ENCODE assay signal across 8 cellular contexts in the genomic region with DNA sequence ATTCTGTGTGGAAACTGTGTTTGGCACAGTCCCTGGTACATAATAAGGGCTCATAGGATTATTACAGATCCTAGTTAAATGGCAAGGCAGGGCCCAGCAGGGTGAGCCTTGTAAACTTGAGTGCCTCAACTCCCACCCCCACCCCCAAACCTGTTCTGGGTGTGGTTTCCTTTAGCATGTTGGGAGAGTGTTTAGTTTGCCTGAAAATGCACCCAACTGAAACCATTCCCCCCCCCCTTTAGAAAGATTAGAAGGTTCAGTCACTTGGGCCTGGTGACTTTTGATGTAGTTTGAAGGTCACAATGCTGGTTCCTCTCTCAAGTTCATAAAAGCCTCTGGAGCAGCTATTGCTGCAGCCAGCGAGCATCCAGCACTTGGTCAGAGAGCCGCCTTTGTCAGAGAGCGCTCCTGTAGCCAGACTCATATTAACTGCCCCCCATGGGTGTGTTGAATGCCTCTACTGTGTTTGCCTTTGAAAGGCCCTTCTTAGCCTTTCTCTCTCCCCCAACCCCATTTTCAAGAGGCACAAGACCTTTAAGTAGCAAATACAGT.
DNase-seq lines count a peak whose midpoint lies in the region; ATAC-seq, FAIRE-seq and TF ChIP-seq lines count a peak whose summit lies in the region.

No MANE protein-coding gene starts in this region.

- no peak for FAIRE-seq in urothelium cell line (lab: Jason Lieb, UNC)

- H3K36me3 ChIP-seq in HUES64 (ENCODE audit: insufficient read depth, low read length) (no peaks in the 10 kb centered on the region), mammary epithelial cell (ENCODE audit: insufficient read depth, low read length) (no peaks in the 10 kb centered on the region)

- 41% methylated on average over 3 of the region's 3 CpGs for WGBS in HUES64
- 100% methylated on average over 3 of the region's 3 CpGs for WGBS in mammary epithelial cell (ENCODE audit: low coverage, missing lambda C conversion rate)

- H3K9me3 ChIP-seq in HUES64 (ENCODE audit: insufficient read depth, low read depth, low read length) (no peaks in the 10 kb centered on the region), mammary epithelial cell (replicated peaks; ENCODE audit: insufficient read depth, low read length) (no peaks in the 10 kb centered on the region)

- H3K36me3 Mint-ChIP-seq in osteocyte (ENCODE audit: unreplicated experiment) (no peaks in the 10 kb centered on the region), nephron progenitor cell (ENCODE audit: low read depth) (peaks cover 10% of the 10 kb centered on the region)

- no peak overlapping the region for H2AFZ ChIP-seq in mammary epithelial cell (ENCODE audit: low read depth, low read length)

- H3K27me3 Mint-ChIP-seq in osteocyte (ENCODE audit: unreplicated experiment) (no peaks in the 10 kb centered on the region), nephron progenitor cell (ENCODE audit: low read depth, poor library complexity) (no peaks in the 10 kb centered on the region)

- H3K4me3 ChIP-seq in HUES64 (ENCODE audit: low read length) = peak overlapping the region; percentile 8; the same call in 1 of the 2 replicates
- no peak overlapping the region for H3K4me3 ChIP-seq in mammary epithelial cell (replicated peaks in 1 of 3; ENCODE audit: insufficient read depth in 1 of 3, low read depth in 2 of 3, low read length in 3 of 3)

- DNase-seq in mammary epithelial cell = no peak
- no peak for DNase-seq in osteocyte (ENCODE audit: extremely low spot score, unreplicated experiment)
- DNase-seq in NAMALWA (ENCODE audit: low spot score) = no peak
- DNase-seq in urothelium cell line (ENCODE audit: low spot score) = no peak
- DNase-seq in nephron progenitor cell = no peak

- H3K9me3 Mint-ChIP-seq in osteocyte (ENCODE audit: unreplicated experiment) = no peaks in the 10 kb centered on the region
- H3K9me3 Mint-ChIP-seq in nephron progenitor cell = no peaks in the 10 kb centered on the region

- dilution Hi-C loops in mammary epithelial cell (cut with HindIII; ENCODE audit: low sequenced_read_pairs) = no loop called here

- H3K4me2 ChIP-seq in mammary epithelial cell (ENCODE audit: insufficient read depth, low read depth, low read length) = peak overlapping the region; percentile 68

- in situ Hi-C loops in mammary epithelial cell (cut with MboI; ENCODE audit: low sequenced_read_pairs in 2 of 2) = loop anchor here in 1 of 2 donors (5.0 kb wide), 1 partner anchor 38 kb away; no protein-coding TSS in a partner anchor

- peaks cover 65% of the 10 kb centered on the region for H3K4me1 ChIP-seq in HUES64 (ENCODE audit: insufficient read depth, low read length)
- H3K4me1 ChIP-seq in mammary epithelial cell (ENCODE audit: insufficient read depth, low read length) = peaks cover 61% of the 10 kb centered on the region

- TF ChIP-seq CTCF in mammary epithelial cell (conservative IDR thresholded peaks at IDR 0.05 in 1 of 2, IDR thresholded peaks at IDR 0.05 in 1 of 2; ENCODE audit: extremely low read depth in 1 of 2, insufficient read depth in 1 of 2, low read depth in 1 of 2, low read length in 2 of 2) = no peak
- no peak for TF ChIP-seq CTCF in osteocyte (IDR thresholded peaks at IDR 0.05)
- no peak for TF ChIP-seq CTCF in nephron progenitor cell (IDR thresholded peaks at IDR 0.05)

- H3K27ac Mint-ChIP-seq in osteocyte (ENCODE audit: unreplicated experiment) = peak overlapping the region; percentile 96
- no peak overlapping the region for H3K27ac Mint-ChIP-seq in nephron progenitor cell

- CTCF ChIA-PET in mammary epithelial cell (lab: Charles Lee; ENCODE audit: low non-redundant PET) = no interaction called here

- H3K27ac ChIP-seq in HUES64 (ENCODE audit: low read depth, low read length) (peak overlapping the region; percentile 15; the same call in 1 of the 2 replicates), mammary epithelial cell (ENCODE audit: insufficient read depth, low read depth, low read length) (peak overlapping the region; percentile 96)

- H3K4me1 Mint-ChIP-seq in osteocyte (ENCODE audit: unreplicated experiment) = peaks cover 74% of the 10 kb centered on the region
- H3K4me1 Mint-ChIP-seq in nephron progenitor cell = peaks cover 66% of the 10 kb centered on the region

- H3K27me3 ChIP-seq in HUES64 (ENCODE audit: insufficient read depth, low read length) (no peaks in the 10 kb centered on the region), mammary epithelial cell (ENCODE audit: insufficient read depth, low read length) (no peaks in the 10 kb centered on the region)

- H3K4me3 Mint-ChIP-seq in osteocyte (ENCODE audit: unreplicated experiment) (no peak overlapping the region), nephron progenitor cell (no peak overlapping the region)

- H3K9ac ChIP-seq in HUES64 (ENCODE audit: low read depth, low read length) = 0 out of 2 replicates have a peak overlapping the region, but pooled peaks have one; percentile 39
- H3K9ac ChIP-seq in mammary epithelial cell (ENCODE audit: insufficient read depth, low read length) = peak overlapping the region; percentile 31

- intact Hi-C loops in mammary epithelial cell (cut with micrococcal nuclease) = loop anchor here (2.0 kb wide), 1 partner anchor 47 kb away; no protein-coding TSS in a partner anchor

- peak; percentile 17 for ATAC-seq in GM18511 (IDR thresholded peaks at IDR 0.05; ENCODE audit: unreplicated experiment)
- no peak for ATAC-seq in GM18858 (IDR thresholded peaks at IDR 0.05; ENCODE audit: unreplicated experiment)

- BruUV-seq in mammary epithelial cell (replicated peaks; lab: Mats Ljungman, UMichigan) = no TSS peak

- peaks cover 98% of the 10 kb centered on the region for H3K79me2 ChIP-seq in mammary epithelial cell (ENCODE audit: insufficient read depth, low read length)

- no peaks in the 10 kb centered on the region for H4K20me1 ChIP-seq in mammary epithelial cell (ENCODE audit: insufficient read depth, low read length)
